ENCODE assay signal across 1 cellular context in genomic region chr5:134410822-134411221, GRCh38.
TF ChIP-seq lines count a peak whose summit lies in the region.

No MANE protein-coding gene starts in this region.

TF ChIP-seq in A549, 52 proteins besides CTCF, POLR2A, EP300 and RAD21 (continued from another document):
- TF ChIP-seq REST (IDR thresholded peaks at IDR 0.05) = no peak
- no peak for TF ChIP-seq USF2 (IDR thresholded peaks at IDR 0.05)
